In the genomic region with DNA sequence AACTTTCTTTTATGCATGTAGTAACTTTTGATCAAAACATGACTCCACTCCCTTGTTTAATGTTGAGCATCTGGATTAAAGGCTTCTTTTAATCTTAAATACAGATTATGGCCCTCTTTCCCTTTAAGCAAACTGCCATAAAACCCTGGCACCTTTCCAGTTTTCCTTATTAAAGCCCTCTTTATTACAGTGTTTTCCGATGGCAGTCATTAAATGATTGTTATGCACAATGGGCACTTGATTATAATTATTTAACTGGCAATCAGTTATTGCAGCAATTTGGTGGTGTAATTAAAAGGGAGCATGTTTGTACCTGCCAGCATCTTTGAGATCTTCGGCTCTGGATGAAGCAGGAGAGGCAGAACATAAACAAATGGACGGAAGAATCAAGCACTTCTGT, we compare ENCODE assay signal across 15 cellular contexts.
A peak's percentile ranks its signal among the peaks of the same experiment; 100 is the strongest.
DNase-seq lines count a peak whose midpoint lies in the region; ATAC-seq and TF ChIP-seq lines count a peak whose summit lies in the region.
"Had no signal": no experiment of that assay in that cellular context is flagged by ENCODE, and none has a peak within 500 bp of the region (broad histone marks: within the 10 kb centered on the region; RNA-seq: fewer than 3 reads in every experiment).

No MANE protein-coding gene starts in this region.

- TF ChIP-seq CTCF in ascending aorta (IDR thresholded peaks at IDR 0.05) = no peak
- no peak for TF ChIP-seq CTCF in endodermal cell (conservative IDR thresholded peaks at IDR 0.05)
- no peak for TF ChIP-seq CTCF in lower lobe of right lung (IDR thresholded peaks at IDR 0.05)

- H3K36me3 ChIP-seq in ascending aorta (no peaks in the 10 kb centered on the region), muscle layer of colon (ENCODE audit: insufficient read depth, low read length) (no peaks in the 10 kb centered on the region), endodermal cell (ENCODE audit: control insufficient read depth, insufficient read depth, low read length) (no peaks in the 10 kb centered on the region), lower lobe of right lung (no peaks in the 10 kb centered on the region)
- H3K36me3 ChIP-seq: prostate gland had no signal

- H3K27ac Mint-ChIP-seq in T-helper 17 cell = no peak overlapping the region
- no peak overlapping the region for H3K27ac Mint-ChIP-seq in endodermal cell
- H3K27ac Mint-ChIP-seq: activated naive CD4-positive, alpha-beta T cell treated with anti-CD3 and anti-CD28 coated beads for 36 hours; IgD-negative memory B cell had no signal

- H3K4me1 Mint-ChIP-seq in T-helper 17 cell (no peaks in the 10 kb centered on the region), endodermal cell (peaks cover 17% of the 10 kb centered on the region)
- H3K4me1 Mint-ChIP-seq: IgD-negative memory B cell had no signal

- no peak overlapping the region for H3K9ac ChIP-seq in muscle layer of colon (ENCODE audit: low read length)
- H3K9ac ChIP-seq in endodermal cell (ENCODE audit: extremely low read depth, low read length, poor library complexity, severe bottlenecking) = no peak overlapping the region
- H3K9ac ChIP-seq: BLaER1 treated with 17β-estradiol and CSF1 and Interleukin-3, amounts not matched to agents 10 nM and 100 nM had no signal

- H3K36me3 Mint-ChIP-seq in T-helper 17 cell (ENCODE audit: low read depth) (no peaks in the 10 kb centered on the region), endodermal cell (ENCODE audit: low read depth) (no peaks in the 10 kb centered on the region)

- H3K27me3 Mint-ChIP-seq in T-helper 17 cell = no peaks in the 10 kb centered on the region
- H3K27me3 Mint-ChIP-seq in endodermal cell (ENCODE audit: insufficient read depth) = no peaks in the 10 kb centered on the region
- H3K27me3 Mint-ChIP-seq: IgD-negative memory B cell had no signal

- H3K4me3 Mint-ChIP-seq in T-helper 17 cell = no peak overlapping the region
- no peak overlapping the region for H3K4me3 Mint-ChIP-seq in endodermal cell
- H3K4me3 Mint-ChIP-seq: activated naive CD4-positive, alpha-beta T cell treated with anti-CD3 and anti-CD28 coated beads for 36 hours; IgD-negative memory B cell had no signal

- no peak for ATAC-seq in T-helper 17 cell
- no peak for ATAC-seq in GM21723 (IDR thresholded peaks at IDR 0.05; ENCODE audit: unreplicated experiment)
- ATAC-seq in lower lobe of right lung = no peak

- H3K27ac ChIP-seq in ascending aorta = peak overlapping the region; percentile 86 to 87
- peak overlapping the region; percentile 69 for H3K27ac ChIP-seq in muscle layer of colon (ENCODE audit: low read depth, low read length)
- no peak overlapping the region for H3K27ac ChIP-seq in endodermal cell (ENCODE audit: low read depth, low read length)
- no peak overlapping the region for H3K27ac ChIP-seq in lower lobe of right lung
- H3K27ac ChIP-seq: BLaER1 treated with 17β-estradiol and CSF1 and Interleukin-3, amounts not matched to agents 10 nM and 100 nM had no signal

- H3K27me3 ChIP-seq in ascending aorta = no peaks in the 10 kb centered on the region
- no peaks in the 10 kb centered on the region for H3K27me3 ChIP-seq in muscle layer of colon (ENCODE audit: control insufficient read depth in 1 of 2, insufficient read depth in 2 of 2, low read length in 2 of 2)
- no peaks in the 10 kb centered on the region for H3K27me3 ChIP-seq in endodermal cell (ENCODE audit: control insufficient read depth, insufficient read depth, low read length, poor library complexity, severe bottlenecking)
- H3K27me3 ChIP-seq in lower lobe of right lung (ENCODE audit: low read depth) = no peaks in the 10 kb centered on the region
- H3K27me3 ChIP-seq: BLaER1 treated with 17β-estradiol and CSF1 and Interleukin-3, amounts not matched to agents 10 nM and 100 nM had no signal

- H3K9me3 Mint-ChIP-seq in endodermal cell = no peaks in the 10 kb centered on the region
- H3K9me3 Mint-ChIP-seq: activated naive CD4-positive, alpha-beta T cell treated with anti-CD3 and anti-CD28 coated beads for 36 hours; IgD-negative memory B cell had no signal

- no peak overlapping the region for H3K4me3 ChIP-seq in ascending aorta
- H3K4me3 ChIP-seq in muscle layer of colon (ENCODE audit: low read depth in 1 of 2, low read length in 2 of 2) = no peak overlapping the region
- no peak overlapping the region for H3K4me3 ChIP-seq in endodermal cell (ENCODE audit: low read length)
- no peak overlapping the region for H3K4me3 ChIP-seq in lower lobe of right lung
- H3K4me3 ChIP-seq: BLaER1 treated with 17β-estradiol and CSF1 and Interleukin-3, amounts not matched to agents 10 nM and 100 nM; lung; prostate gland had no signal

- intact Hi-C loops in ascending aorta (cut with DNase I) (no loop called here), lower lobe of right lung (cut with DNase I) (no loop called here)

- H3K4me1 ChIP-seq in ascending aorta (peaks cover 10 to 30% of the 10 kb centered on the region in 2 donors), muscle layer of colon (ENCODE audit: insufficient read depth, low read length) (peaks cover 52% of the 10 kb centered on the region), endodermal cell (ENCODE audit: control insufficient read depth, insufficient read depth, low read length) (peaks cover 7% of the 10 kb centered on the region), lower lobe of right lung (peaks cover 30% of the 10 kb centered on the region)

- WGBS in endodermal cell (ENCODE audit: insufficient coverage in 1 of 2, insufficient read length in 1 of 2), 2 experiments = 93 to 97% methylated on average over 3 of the region's 3 CpGs

- DNase-seq in D341Med (ENCODE audit: low spot score) (peak; percentile 42), NCI-H146 (lab: John Stamatoyannopoulos, UW) (peak; percentile 94), ascending aorta (ENCODE audit: low spot score in 2 of 2) (no peak), T-helper 17 cell (no peak), endodermal cell (no peak), lower lobe of right lung (no peak)
- DNase-seq: activated CD4-positive, alpha-beta T cell treated with anti-CD3 and anti-CD28 coated beads, Interleukin-2, amount 50 U/mL, for 48 hours; activated naive CD4-positive, alpha-beta T cell treated with anti-CD3 and anti-CD28 coated beads for 36 hours; NK-92 treated with Interleukin-12 subunit alpha and Interleukin-12 subunit beta, amount 100 ng/mL, for 24 hours had no signal

- H3K9me3 ChIP-seq in ascending aorta (no peaks in the 10 kb centered on the region), muscle layer of colon (ENCODE audit: low read length) (no peaks in the 10 kb centered on the region), T-helper 17 cell (ENCODE audit: control insufficient read depth, low read length, poor library complexity, severe bottlenecking) (no peaks in the 10 kb centered on the region), endodermal cell (ENCODE audit: control insufficient read depth, low read length) (no peaks in the 10 kb centered on the region), lower lobe of right lung (no peaks in the 10 kb centered on the region)
- H3K9me3 ChIP-seq: prostate gland had no signal

Comparison
In these comparisons a context has a peak if more than half of its experiments do, and no peak if none do; other contexts are left out.
1. DNase-seq: peak in D341Med (single experiment) and NCI-H146 (single experiment); none in ascending aorta (0 of 2), T-helper 17 cell (0 of 3), endodermal cell (single experiment) and lower lobe of right lung (single experiment).
2. H3K27ac ChIP-seq: peak in ascending aorta (2 of 2) and muscle layer of colon (single experiment); none in endodermal cell (single experiment) and lower lobe of right lung (single experiment).